Comparison of ENCODE assay signal across 8 cellular contexts in the genomic region with DNA sequence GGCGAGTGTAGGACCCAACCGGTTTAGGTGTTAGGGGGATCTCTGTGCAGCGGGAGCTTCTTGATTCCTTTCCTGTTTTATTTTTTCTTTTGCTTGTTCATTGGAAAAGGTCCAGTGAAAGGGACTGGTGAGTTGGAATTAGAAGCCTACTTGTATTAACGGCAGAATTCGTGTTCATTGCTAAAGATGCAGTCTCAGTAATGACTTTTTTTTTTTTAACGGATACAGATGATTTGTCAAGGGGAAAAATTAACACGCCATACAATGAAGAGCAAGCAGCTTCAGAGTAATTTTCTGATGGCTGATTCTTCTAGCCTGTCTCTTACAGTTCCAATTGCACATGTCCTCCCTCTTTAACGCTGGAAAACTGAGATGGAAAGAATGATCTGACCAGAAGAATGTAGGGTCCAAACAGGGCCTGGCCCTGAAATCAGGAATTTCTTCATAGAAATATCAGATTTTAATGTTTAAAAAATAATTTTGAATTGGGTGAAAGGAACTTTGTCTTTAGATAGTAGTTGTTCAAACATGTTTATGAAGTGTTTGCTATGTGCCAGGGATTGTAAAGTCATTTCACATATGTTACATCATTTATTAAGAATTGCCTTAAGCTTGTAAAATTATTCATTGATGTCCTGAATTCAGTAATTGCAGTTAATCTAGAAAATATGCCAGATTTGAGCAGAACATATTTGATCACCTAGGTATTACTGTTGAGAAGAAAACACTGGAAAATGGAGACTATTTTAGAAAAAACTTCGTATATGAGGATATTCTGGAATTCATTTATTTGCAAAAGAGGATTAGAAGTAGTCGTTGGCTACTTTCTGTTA. TPM values are rescaled to one million over a fixed set of nuclear protein-coding genes. Genes with fewer than 3 reads are reported as not detected.
A peak's percentile ranks its signal among the peaks of the same experiment; 100 is the strongest.
DNase-seq lines count a peak whose midpoint lies in the region; ATAC-seq and TF ChIP-seq lines count a peak whose summit lies in the region.

No MANE protein-coding gene starts in this region.

- TF ChIP-seq CTCF in astrocyte of the spinal cord (IDR thresholded peaks at IDR 0.05; ENCODE audit: low read depth, low read length): no peak

- H3K4me3 Mint-ChIP-seq in CD4-positive, alpha-beta memory T cell: peak overlapping the region; percentile 89 to 97 (median 94)

- no peaks in the 10 kb centered on the region for H3K27me3 ChIP-seq in CD4-positive, alpha-beta memory T cell (ENCODE audit: insufficient read depth, low read length)

- H3K36me3 ChIP-seq in CD4-positive, alpha-beta memory T cell (ENCODE audit: insufficient read depth, low read length): no peaks in the 10 kb centered on the region
- no peaks in the 10 kb centered on the region for H3K36me3 ChIP-seq in KOPT-K1 (ENCODE audit: insufficient read depth, low read length)

- POLR2A ChIA-PET in CD4-positive, alpha-beta memory T cell (lab: Charles Lee; ENCODE audit: partially characterized antibody): interaction anchor here (0.6 to 6.1 kb wide), 21 partner anchors 9 to 710 kb away, joined by 3 to 87 read pairs (median 4); a partner anchor contains a TSS

- ATAC-seq in GM21619 (IDR thresholded peaks at IDR 0.05; ENCODE audit: unreplicated experiment): no peak

- DNase-seq in CD4-positive, alpha-beta memory T cell: peak in 1 of 5 donors; percentile 28
- DNase-seq in astrocyte of the spinal cord (ENCODE audit: low read depth, low spot score): no peak
- DNase-seq in kidney tubule cell (ENCODE audit: low spot score): peak; percentile 26
- peak; percentile 62 for DNase-seq in superior temporal gyrus (ENCODE audit: extremely low spot score)
- DNase-seq in T1000 (lab: John Stamatoyannopoulos, UW): no peak
- DNase-seq in COLO829 (ENCODE audit: low spot score): no peak

- in situ Hi-C loops in astrocyte of the spinal cord (cut with HindIII; ENCODE audit: low sequenced_read_pairs): no loop called here

- H3K9me3 Mint-ChIP-seq in CD4-positive, alpha-beta memory T cell: no peaks in the 10 kb centered on the region

- peaks cover 0 to 9% of the 10 kb centered on the region in 2 donors for H3K36me3 Mint-ChIP-seq in CD4-positive, alpha-beta memory T cell

- peaks cover 27 to 55% (median 36%) of the 10 kb centered on the region in 4 donors for H3K4me1 Mint-ChIP-seq in CD4-positive, alpha-beta memory T cell

- intact Hi-C loops in CD4-positive, alpha-beta memory T cell (cut with micrococcal nuclease): loop anchor here (2.0 kb wide), 1 partner anchor 58 kb away; no protein-coding TSS in a partner anchor

- H3K9me3 ChIP-seq in CD4-positive, alpha-beta memory T cell (ENCODE audit: control insufficient read depth in 1 of 2, low read length in 2 of 2): no peaks in the 10 kb centered on the region
- no peaks in the 10 kb centered on the region for H3K9me3 ChIP-seq in KOPT-K1 (ENCODE audit: insufficient read depth, low read length, poor library complexity, severe bottlenecking)

- CTCF ChIA-PET in CD4-positive, alpha-beta memory T cell (lab: Charles Lee; ENCODE audit: partially characterized antibody): interaction anchor here (0.8 to 2.6 kb wide), 11 partner anchors 20 to 159 kb away, joined by 3 to 12 read pairs (median 6); a partner anchor contains a TSS

- H3K27me3 Mint-ChIP-seq in CD4-positive, alpha-beta memory T cell: no peaks in the 10 kb centered on the region

- peak overlapping the region; percentile 89 for H3K27ac ChIP-seq in CD4-positive, alpha-beta memory T cell (ENCODE audit: low read depth, low read length)
- H3K27ac ChIP-seq in KOPT-K1 (ENCODE audit: low read depth, low read length, poor library complexity, severe bottlenecking): peak overlapping the region; percentile 72

- H3K4me3 ChIP-seq in CD4-positive, alpha-beta memory T cell (ENCODE audit: low read length in 2 of 2): peak overlapping the region; percentile 59 to 78
- H3K4me3 ChIP-seq in astrocyte of the spinal cord (ENCODE audit: low read depth, low read length): peak overlapping the region; percentile 96

- H3K27ac Mint-ChIP-seq in CD4-positive, alpha-beta memory T cell: peak overlapping the region; percentile 91 to 99 (median 94)

- peaks cover 43% of the 10 kb centered on the region for H3K4me1 ChIP-seq in CD4-positive, alpha-beta memory T cell (ENCODE audit: insufficient read depth, low read length)

RNA-seq across cellular contexts. Expression of a gene that starts 1.4 kb away (rescaled TPM):
- 10 to 100 TPM; 18.2 to 24.0 TPM for total RNA-seq in CD4-positive, alpha-beta memory T cell
- polyA plus RNA-seq in CD4-positive, alpha-beta memory T cell: 1 to 10 TPM; 7.1 to 8.0 TPM

RNA-seq across cellular contexts. Expression of a gene that starts 48.9 kb away (rescaled TPM):
- total RNA-seq in CD4-positive, alpha-beta memory T cell: 10 to 100 TPM; 21.7 to 22.2 TPM
- polyA plus RNA-seq in CD4-positive, alpha-beta memory T cell: 10 to 100 TPM; 12.6 to 28.0 TPM

Comparison
In these comparisons a context has a peak if more than half of its experiments do, and no peak if none do; other contexts are left out.
1. DNase-seq: peak in kidney tubule cell (single experiment) and superior temporal gyrus (single experiment); none in astrocyte of the spinal cord (single experiment), T1000 (single experiment) and COLO829 (single experiment).